In genomic region chr7:101156866-101157589, GRCh38 we compare ENCODE assay signal across 1 cellular context.
A peak's percentile ranks its signal among the peaks of the same experiment; 100 is the strongest.
TF ChIP-seq lines count a peak whose summit lies in the region.

No MANE protein-coding gene starts in this region.

TF ChIP-seq in HepG2, 621 proteins besides CTCF, POLR2A, EP300 and RAD21:
- TF ChIP-seq MAFF (IDR thresholded peaks at IDR 0.05; ENCODE audit: low read depth, low read length): 0 out of 2 replicates have a peak, but pooled peaks have one; percentile 9
- no peak for TF ChIP-seq HCFC1 (IDR thresholded peaks at IDR 0.05; ENCODE audit: low read depth, low read length)
- TF ChIP-seq MAFK (conservative IDR thresholded peaks at IDR 0.05 in 1 of 2, IDR thresholded peaks at IDR 0.05 in 1 of 2; ENCODE audit: low read length in 2 of 2): peak; percentile 19 to 44; a peak in 2 of 4 replicates
TF ChIP-seq in HepG2: peak in this region for 2.
